ENCODE assay signal across 8 cellular contexts in the genomic region with DNA sequence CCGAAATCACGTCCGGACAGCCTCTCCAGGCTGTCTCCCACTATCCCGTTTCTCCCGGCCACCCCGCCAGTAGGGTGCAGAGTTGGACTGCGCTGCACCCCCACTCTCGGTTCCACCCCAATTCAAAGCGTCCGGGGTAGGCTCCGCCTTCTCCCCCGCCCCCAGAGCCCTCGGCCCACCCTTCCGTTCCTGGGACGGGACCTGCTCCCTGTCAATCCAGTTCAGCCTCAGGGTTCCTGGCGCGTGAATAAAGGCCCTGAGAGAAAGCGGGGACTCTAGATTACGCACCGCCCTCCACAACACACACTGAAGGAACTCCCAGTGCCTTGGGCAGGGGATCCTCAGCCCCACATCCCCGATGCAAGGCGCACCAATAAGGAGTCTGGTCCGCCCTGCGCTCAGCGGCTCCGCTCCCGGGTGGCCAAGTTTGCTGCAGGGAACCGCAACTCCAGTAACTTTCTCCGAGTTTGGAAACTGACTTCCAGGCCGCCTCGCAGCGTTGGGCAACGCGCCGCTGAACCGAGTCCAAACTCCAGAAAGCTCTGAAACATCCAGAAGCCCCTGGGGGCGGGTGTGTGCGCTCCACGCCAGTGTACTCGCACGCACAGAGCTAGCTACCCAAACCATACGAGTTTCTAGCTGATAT. TPM values are rescaled to one million over a fixed set of nuclear protein-coding genes. Genes with fewer than 3 reads are reported as not detected.
DNase-seq lines count a peak whose midpoint lies in the region; ATAC-seq and TF ChIP-seq lines count a peak whose summit lies in the region.

No MANE protein-coding gene starts in this region.

- peak overlapping the region; percentile 99 for H3K9ac ChIP-seq in stomach smooth muscle (ENCODE audit: low read length in 2 of 2)

- H3K27ac ChIP-seq in dorsolateral prefrontal cortex = peak overlapping the region in 57 of 59 donors; percentile 55 to 95 (median 84)
- peak overlapping the region; percentile 99 for H3K27ac ChIP-seq in stomach smooth muscle (ENCODE audit: low read length)

- peak in 53 of 56 donors; percentile 10 to 66 (median 36) for TF ChIP-seq CTCF in dorsolateral prefrontal cortex (IDR thresholded peaks at IDR 0.05 in 54 of 56, conservative IDR thresholded peaks at IDR 0.05 in 2 of 56; ENCODE audit: low read depth in 1 of 56, partially characterized antibody in 56 of 56)

- CTCF ChIA-PET in activated naive CD4-positive, alpha-beta T cell treated with anti-CD3 and anti-CD28 coated beads for 36 hours (lab: Charles Lee) = no interaction called here

- intact Hi-C loops in dorsolateral prefrontal cortex (cut with DNase I) = loop anchor here in 1 of 2 donors (2.0 kb wide), 1 partner anchor 65 kb away; no protein-coding TSS in a partner anchor
- intact Hi-C loops in activated naive CD4-positive, alpha-beta T cell treated with anti-CD3 and anti-CD28 coated beads for 36 hours (cut with micrococcal nuclease) = no loop called here

- peak; percentile 72 for ATAC-seq in GM19438 (IDR thresholded peaks at IDR 0.05; ENCODE audit: low read depth, unreplicated experiment)
- ATAC-seq in HG02840 (IDR thresholded peaks at IDR 0.05; ENCODE audit: low FRiP score, unreplicated experiment) = no peak

- H3K4me3 Mint-ChIP-seq in activated naive CD4-positive, alpha-beta T cell treated with anti-CD3 and anti-CD28 coated beads for 36 hours = no peak overlapping the region

- H3K4me1 ChIP-seq in stomach smooth muscle (ENCODE audit: control insufficient read depth, insufficient read depth, low read length) = peaks cover 21% of the 10 kb centered on the region

- no peaks in the 10 kb centered on the region for H3K9me3 Mint-ChIP-seq in activated naive CD4-positive, alpha-beta T cell treated with anti-CD3 and anti-CD28 coated beads for 36 hours

- no peaks in the 10 kb centered on the region for H3K36me3 Mint-ChIP-seq in activated naive CD4-positive, alpha-beta T cell treated with anti-CD3 and anti-CD28 coated beads for 36 hours (ENCODE audit: low read depth)

- peaks cover 0 to 67% (median 31%) of the 10 kb centered on the region in 45 donors for H3K27me3 ChIP-seq in dorsolateral prefrontal cortex
- no peaks in the 10 kb centered on the region for H3K27me3 ChIP-seq in stomach smooth muscle (ENCODE audit: control insufficient read depth in 1 of 2, insufficient read depth in 2 of 2, low read length in 2 of 2)

- H3K27me3 Mint-ChIP-seq in activated naive CD4-positive, alpha-beta T cell treated with anti-CD3 and anti-CD28 coated beads for 36 hours (ENCODE audit: low read depth) = peaks cover 46% of the 10 kb centered on the region

- H3K9me3 ChIP-seq in stomach smooth muscle (ENCODE audit: control insufficient read depth in 2 of 2, low read length in 2 of 2) = no peaks in the 10 kb centered on the region

- peaks cover 15% of the 10 kb centered on the region for H3K4me1 Mint-ChIP-seq in activated naive CD4-positive, alpha-beta T cell treated with anti-CD3 and anti-CD28 coated beads for 36 hours (ENCODE audit: low read depth)

- H3K36me3 ChIP-seq in stomach smooth muscle (ENCODE audit: control insufficient read depth in 2 of 2, insufficient read depth in 2 of 2, low read length in 2 of 2) = no peaks in the 10 kb centered on the region

- peak overlapping the region; percentile 42 to 79 (median 64) for H3K4me3 ChIP-seq in dorsolateral prefrontal cortex
- peak overlapping the region; percentile 94 to 95 for H3K4me3 ChIP-seq in stomach smooth muscle (ENCODE audit: low read length in 2 of 2)

- peak; percentile 7 for DNase-seq in NCI-H774 (lab: John Stamatoyannopoulos, UW)
- peak in 9 of 10 donors; percentile 13 to 81 (median 68) for DNase-seq in dorsolateral prefrontal cortex
- DNase-seq in left kidney (ENCODE audit: low read depth, low spot score) = peak; percentile 97
- no peak for DNase-seq in activated naive CD4-positive, alpha-beta T cell treated with Interleukin-2 at 50 U/mL for 16 hours
- DNase-seq in activated naive CD4-positive, alpha-beta T cell treated with anti-CD3 and anti-CD28 coated beads for 36 hours = no peak

- no peak overlapping the region for H3K27ac Mint-ChIP-seq in activated naive CD4-positive, alpha-beta T cell treated with anti-CD3 and anti-CD28 coated beads for 36 hours

RNA-seq across cellular contexts. Expression of a gene that starts 1.9 kb away (rescaled TPM):
- 10 to 100 TPM in 85 of 120 experiments, 1 to 10 TPM in 35; 3.5 to 97.3 (median 15.1) TPM for total RNA-seq in dorsolateral prefrontal cortex
- total RNA-seq in activated naive CD4-positive, alpha-beta T cell treated with anti-CD3 and anti-CD28 coated beads for 36 hours = not detected

Comparison
In these comparisons a context has a peak if more than half of its experiments do, and no peak if none do; other contexts are left out.
1. DNase-seq: peak in NCI-H774 (single experiment), dorsolateral prefrontal cortex (9 of 10) and left kidney (single experiment); none in activated naive CD4-positive, alpha-beta T cell treated with Interleukin-2 at 50 U/mL for 16 hours (single experiment) and activated naive CD4-positive, alpha-beta T cell treated with anti-CD3 and anti-CD28 coated beads for 36 hours (single experiment).
2. RNA of a gene that starts 1.9 kb away (total RNA-seq): 3.5 to 97.3 TPM in dorsolateral prefrontal cortex; not detected in activated naive CD4-positive, alpha-beta T cell treated with anti-CD3 and anti-CD28 coated beads for 36 hours; every median in the first group is over 4 times any median in the second.